In genomic region chr4:48490012-48490679, GRCh38 we compare ENCODE assay signal across 10 cellular contexts. TPM values are rescaled to one million over a fixed set of nuclear protein-coding genes. Genes with fewer than 3 reads are reported as not detected.
DNase-seq lines count a peak whose midpoint lies in the region; ATAC-seq and TF ChIP-seq lines count a peak whose summit lies in the region.
"Had no signal": no experiment of that assay in that cellular context is flagged by ENCODE, and none has a peak within 500 bp of the region (broad histone marks: within the 10 kb centered on the region; RNA-seq: fewer than 3 reads in every experiment).

TSS of gene ZAR1 (plus strand) at chr4:48490252. CDS start at chr4:48490292, 40 bp downstream.

- peak within 1 kb of the TSS; percentile 72 for H3K4me3 Mint-ChIP-seq in T-helper 17 cell

- H4K20me1 ChIP-seq in fibroblast of lung (ENCODE audit: control insufficient read depth, extremely low read depth, insufficient read depth, low read length) = no peaks in the 10 kb centered on the region

- H3K9ac ChIP-seq in fibroblast of lung (ENCODE audit: insufficient read depth, low read length) (no peak within 1 kb of the TSS), rectal smooth muscle tissue (ENCODE audit: low read length) (no peak within 1 kb of the TSS)

- no peaks in the 10 kb centered on the region for H3K79me2 ChIP-seq in fibroblast of lung (ENCODE audit: control insufficient read depth, insufficient read depth, low read length)

- H3K9me3 ChIP-seq in T-helper 17 cell (ENCODE audit: control insufficient read depth, low read length, poor library complexity, severe bottlenecking) (no peaks in the 10 kb centered on the region), fibroblast of lung (ENCODE audit: control insufficient read depth, insufficient read depth, low read depth, low read length) (no peaks in the 10 kb centered on the region)

- TF ChIP-seq CTCF in GM10266 (IDR thresholded peaks at IDR 0.05; ENCODE audit: control insufficient read depth, insufficient read depth, low read depth, missing control alignments) (no peak), fibroblast of lung (conservative IDR thresholded peaks at IDR 0.05 in 1 of 2, IDR thresholded peaks at IDR 0.05 in 1 of 2; ENCODE audit: low read depth in 1 of 2, low read length in 2 of 2) (no peak)

- no peak within 1 kb of the TSS for H2AFZ ChIP-seq in fibroblast of lung (ENCODE audit: low read length)

- H3K27ac ChIP-seq in fibroblast of lung (ENCODE audit: insufficient read depth, low read length) = no peak within 1 kb of the TSS
- no peak within 1 kb of the TSS for H3K27ac ChIP-seq in rectal smooth muscle tissue (ENCODE audit: low read depth, low read length)

- no peaks in the 10 kb centered on the region for H3K36me3 Mint-ChIP-seq in T-helper 17 cell (ENCODE audit: low read depth)

- H3K27me3 ChIP-seq in fibroblast of lung (ENCODE audit: control insufficient read depth, insufficient read depth, low read length) (peaks cover 35% of the 10 kb centered on the region), rectal smooth muscle tissue (ENCODE audit: control insufficient read depth, insufficient read depth, low read length) (peaks cover 18% of the 10 kb centered on the region)

- no peaks in the 10 kb centered on the region for H3K4me1 Mint-ChIP-seq in T-helper 17 cell

- H3K27ac Mint-ChIP-seq in T-helper 17 cell = no peak within 1 kb of the TSS

- ATAC-seq in T-helper 17 cell (peak; percentile 20), HG03439 (IDR thresholded peaks at IDR 0.05; ENCODE audit: unreplicated experiment) (no peak)
- ATAC-seq: HCT116 had no signal

- peaks cover 43% of the 10 kb centered on the region for H3K27me3 Mint-ChIP-seq in T-helper 17 cell

- peak within 1 kb of the TSS; percentile 25 for H3K4me2 ChIP-seq in fibroblast of lung (ENCODE audit: extremely low read depth, insufficient read depth, low read length)

- H3K36me3 ChIP-seq in fibroblast of lung (ENCODE audit: control insufficient read depth, insufficient read depth, low read length) (no peaks in the 10 kb centered on the region), rectal smooth muscle tissue (ENCODE audit: control insufficient read depth, insufficient read depth, low read length) (no peaks in the 10 kb centered on the region)

- peak; percentile 58 for DNase-seq in GM10266 (ENCODE audit: extremely low spot score)
- no peak for DNase-seq in T-helper 17 cell
- DNase-seq in fibroblast of lung (ENCODE audit: low read depth in 2 of 2) = no peak
- DNase-seq in stimulated activated naive CD4-positive, alpha-beta T cell treated with Interleukin-2 at 50 U/mL for 16 hours (lab: John Stamatoyannopoulos, UW) = no peak
- DNase-seq in NCI-H2227 (lab: John Stamatoyannopoulos, UW; ENCODE audit: unreplicated experiment) = no peak
- DNase-seq in SW 1271 (lab: John Stamatoyannopoulos, UW) = no peak

- peak within 1 kb of the TSS in 1 of 4 experiments; percentile 20 for H3K4me3 ChIP-seq in fibroblast of lung (replicated peaks in 1 of 4; ENCODE audit: control extremely low read depth in 1 of 4, insufficient read depth in 1 of 4, low read depth in 3 of 4, low read length in 4 of 4)
- peak within 1 kb of the TSS; percentile 43 for H3K4me3 ChIP-seq in rectal smooth muscle tissue (ENCODE audit: low read length)

- H3K4me1 ChIP-seq in fibroblast of lung (ENCODE audit: control insufficient read depth, extremely low read depth, insufficient read depth, low read length) = no peaks in the 10 kb centered on the region
- H3K4me1 ChIP-seq in rectal smooth muscle tissue (ENCODE audit: control insufficient read depth, insufficient read depth, low read length) = no peaks in the 10 kb centered on the region

RNA-seq across cellular contexts. Expression of gene ZAR1, which starts in this region (rescaled TPM):
- total RNA-seq in T-helper 17 cell = not detected
- total RNA-seq in fibroblast of lung = not detected in 2 replicates
- polyA plus RNA-seq in fibroblast of lung = not detected in 2 replicates
- not detected in 2 replicates for polyA plus RNA-seq in fibroblast of lung (2012)
- polyA minus RNA-seq in fibroblast of lung (ENCODE audit: low replicate concordance) = not detected in 2 replicates
- total RNA-seq: lung microvascular endothelial cell had no signal

Comparison
In these comparisons a context has a peak if more than half of its experiments do, and no peak if none do; other contexts are left out.
1. Peak in ATAC-seq in T-helper 17 cell; RNA of the gene not detected or under 1 TPM.